10 cellular contexts compared by ENCODE assay signal in the genomic region with DNA sequence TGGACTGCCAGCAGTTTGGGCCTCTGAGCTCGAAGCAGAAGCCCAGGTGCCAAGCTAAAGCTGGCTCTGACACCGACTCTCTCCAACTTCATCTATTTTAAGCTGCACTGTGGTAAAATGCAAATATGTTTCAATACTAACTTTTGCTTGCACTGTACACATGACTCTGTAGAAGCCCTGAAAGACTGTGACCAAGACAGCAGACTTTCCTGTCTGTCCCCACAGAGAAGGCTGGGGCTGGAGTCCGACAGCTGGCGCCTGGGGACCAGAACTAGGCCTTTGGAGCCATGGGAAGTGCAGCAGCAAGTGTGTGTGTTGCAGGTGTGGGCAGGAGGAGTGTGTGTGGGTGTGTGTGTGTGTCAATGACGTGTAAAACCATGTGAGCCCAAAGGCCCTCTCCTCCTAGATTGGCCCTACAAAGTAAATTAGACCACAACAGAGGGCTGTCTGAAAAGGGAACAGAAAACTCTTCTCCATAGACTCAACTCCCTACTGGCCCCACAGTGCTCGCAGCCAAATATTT.
DNase-seq lines count a peak whose midpoint lies in the region; ATAC-seq and TF ChIP-seq lines count a peak whose summit lies in the region.
"Had no signal": no experiment of that assay in that cellular context is flagged by ENCODE, and none has a peak within 500 bp of the region (broad histone marks: within the 10 kb centered on the region; RNA-seq: fewer than 3 reads in every experiment).

No MANE protein-coding gene starts in this region.

- H3K27ac ChIP-seq in MM.1S (ENCODE audit: low read length) = peak overlapping the region; percentile 74

- no peaks in the 10 kb centered on the region for H3K9me2 ChIP-seq in MM.1S (replicated peaks; ENCODE audit: insufficient read depth, low read length)

- peak; percentile 83 for DNase-seq in GM06990 (ENCODE audit: extremely low read depth, insufficient read length)
- DNase-seq in GM19238 (ENCODE audit: insufficient read length, low spot score) = peak; percentile 72
- DNase-seq in MM.1S = peak; percentile 75
- no peak for DNase-seq in stimulated activated CD8-positive, alpha-beta memory T cell treated with anti-CD3 and anti-CD28 coated beads, Interleukin-4, amount 100 ng/mL, for 48 hours
- DNase-seq in NCI-H1105 treated with DMSO at 0.1 percent for 48 hours (lab: John Stamatoyannopoulos, UW) = no peak
- DNase-seq in GF-D8 (lab: John Stamatoyannopoulos, UW) = no peak
- no peak for DNase-seq in hepatic stellate cell (ENCODE audit: low spot score)
- DNase-seq: HCEC 1CT; naive thymus-derived CD8-positive, alpha-beta T cell had no signal

- H4K20me1 ChIP-seq in MM.1S (ENCODE audit: insufficient read depth, low read length) = no peaks in the 10 kb centered on the region; the same call in 1 of the 2 replicates

- H3K27me3 ChIP-seq in GM06990 (replicated peaks; ENCODE audit: control insufficient read depth, insufficient read depth, low read length) (no peaks in the 10 kb centered on the region), MM.1S (replicated peaks; ENCODE audit: insufficient read depth, low read length) (no peaks in the 10 kb centered on the region)

- TF ChIP-seq CTCF in GM06990 (IDR thresholded peaks at IDR 0.05; ENCODE audit: insufficient read depth, low read length, poor library complexity, severe bottlenecking) = no peak
- no peak for TF ChIP-seq CTCF in MM.1S (IDR thresholded peaks at IDR 0.05; ENCODE audit: low read length)

- peak; percentile 88 for ATAC-seq in HG02840 (IDR thresholded peaks at IDR 0.05; ENCODE audit: low FRiP score, unreplicated experiment)
- ATAC-seq: naive thymus-derived CD8-positive, alpha-beta T cell had no signal

- peaks cover 9% of the 10 kb centered on the region; the same call in 1 of the 2 replicates for H3K79me2 ChIP-seq in MM.1S (ENCODE audit: low read length)

- H3K36me3 ChIP-seq in GM06990 (ENCODE audit: control insufficient read depth, insufficient read depth, low read length) (peaks cover 60% of the 10 kb centered on the region), MM.1S (replicated peaks; ENCODE audit: insufficient read depth, low read length) (no peaks in the 10 kb centered on the region)

- H3K4me3 ChIP-seq in GM06990 (replicated peaks; ENCODE audit: low read depth, low read length) = no peak overlapping the region
- no peak overlapping the region for H3K4me3 ChIP-seq in MM.1S (ENCODE audit: low read length)

- no peak overlapping the region for H3K9ac ChIP-seq in MM.1S (ENCODE audit: low read length)

- no peaks in the 10 kb centered on the region for H3K9me3 ChIP-seq in MM.1S (replicated peaks; ENCODE audit: insufficient read depth, low read length)

- peak overlapping the region; percentile 56; the same call in 1 of the 2 replicates for H3K4me2 ChIP-seq in MM.1S (ENCODE audit: low read depth, low read length)

- H3K4me1 ChIP-seq in MM.1S (ENCODE audit: low read length) = peaks cover 34% of the 10 kb centered on the region

- H2AFZ ChIP-seq in MM.1S (ENCODE audit: low read length) = no peak overlapping the region

- peaks cover 23% of the 10 kb centered on the region for H3F3A ChIP-seq in MM.1S (ENCODE audit: insufficient read depth, low read length)

Comparison
In these comparisons a context has a peak if more than half of its experiments do, and no peak if none do; other contexts are left out.
1. DNase-seq: peak in GM06990 (single experiment), GM19238 (single experiment) and MM.1S (single experiment); none in stimulated activated CD8-positive, alpha-beta memory T cell treated with anti-CD3 and anti-CD28 coated beads, Interleukin-4, amount 100 ng/mL, for 48 hours (single experiment), NCI-H1105 treated with DMSO at 0.1 percent for 48 hours (single experiment), GF-D8 (single experiment) and hepatic stellate cell (single experiment).